In genomic region chr13:106597190-106597589, GRCh38 we compare ENCODE assay signal across 19 cellular contexts. TPM values are rescaled to one million over a fixed set of nuclear protein-coding genes. Genes with fewer than 3 reads are reported as not detected.
A peak's percentile ranks its signal among the peaks of the same experiment; 100 is the strongest.
DNase-seq lines count a peak whose midpoint lies in the region; ATAC-seq and TF ChIP-seq lines count a peak whose summit lies in the region.
"Had no signal": no experiment of that assay in that cellular context is flagged by ENCODE, and none has a peak within 500 bp of the region (broad histone marks: within the 10 kb centered on the region; RNA-seq: fewer than 3 reads in every experiment).

No MANE protein-coding gene starts in this region.

- H3K27ac Mint-ChIP-seq in T-helper 17 cell: no peak overlapping the region
- H3K27ac Mint-ChIP-seq: activated CD4-positive, alpha-beta T cell treated with anti-CD3 and anti-CD28 coated beads for 36 hours; activated naive CD4-positive, alpha-beta T cell treated with anti-CD3 and anti-CD28 coated beads, Interleukin-2, amount 50 U/mL, for 72 hours; activated T-helper 1 cell treated with anti-CD3 and anti-CD28 coated beads, Interleukin-12 subunit alpha, Interleukin-12 subunit beta, Interleukin-2, Interleukin-4 antibody, amounts not matched to agents 30 ng/mL and 10 ng/mL and 1 ng/mL, durations not matched to agents 14 hours and 24 hours and 36 hours; memory B cell; natural killer cell had no signal

- no peak overlapping the region for H3K4me3 Mint-ChIP-seq in T-helper 17 cell
- H3K4me3 Mint-ChIP-seq: activated CD4-positive, alpha-beta T cell treated with anti-CD3 and anti-CD28 coated beads for 36 hours; activated T-helper 1 cell treated with anti-CD3 and anti-CD28 coated beads, Interleukin-12 subunit alpha, Interleukin-12 subunit beta, Interleukin-2, Interleukin-4 antibody, amounts not matched to agents 30 ng/mL and 10 ng/mL and 1 ng/mL, durations not matched to agents 14 hours and 24 hours and 36 hours; memory B cell; natural killer cell had no signal

- H3K27me3 Mint-ChIP-seq in T-helper 17 cell: peaks cover 28% of the 10 kb centered on the region

- H3K4me1 ChIP-seq in psoas muscle: no peaks in the 10 kb centered on the region
- H3K4me1 ChIP-seq: A549 had no signal

- no peak overlapping the region for H3K27ac ChIP-seq in psoas muscle
- H3K27ac ChIP-seq: A549, body of pancreas, C4-2B, coronary artery had no signal

- H3K9me3 ChIP-seq in psoas muscle (no peaks in the 10 kb centered on the region), T-helper 17 cell (ENCODE audit: control insufficient read depth, low read length, poor library complexity, severe bottlenecking) (no peaks in the 10 kb centered on the region)
- H3K9me3 ChIP-seq: A549, body of pancreas had no signal

- intact Hi-C loops in left cardiac atrium (cut with DNase I): no loop called here
- intact Hi-C loops in psoas muscle (cut with DNase I): no loop called here

- ATAC-seq in left cardiac atrium (peak; percentile 75 to 87), psoas muscle (peak in 2 of 4 donors; percentile 43 to 49), T-helper 17 cell (no peak)
- ATAC-seq: A549; activated CD4-positive, alpha-beta T cell treated with anti-CD3 and anti-CD28 coated beads for 36 hours; activated naive CD4-positive, alpha-beta T cell treated with anti-CD3 and anti-CD28 coated beads, Interleukin-2, amount 50 U/mL, for 72 hours; body of pancreas; natural killer cell had no signal

- H3K36me3 ChIP-seq in psoas muscle (ENCODE audit: insufficient read depth in 1 of 2, low read depth in 1 of 2): no peaks in the 10 kb centered on the region

- DNase-seq in ELF-1 (ENCODE audit: low read depth, low spot score) (peak; percentile 14), cardiac fibroblast (ENCODE audit: low read depth in 2 of 2) (peak; percentile 29 to 38), left cardiac atrium (peak; percentile 70), psoas muscle (peak; percentile 63 to 77), globus pallidus (ENCODE audit: low spot score) (no peak), T-helper 17 cell (no peak), DMS53 treated with DMSO at 0.1 percent for 48 hours (lab: John Stamatoyannopoulos, UW; ENCODE audit: unreplicated experiment) (no peak), NK-92 (lab: John Stamatoyannopoulos, UW; ENCODE audit: unreplicated experiment) (no peak)
- DNase-seq: activated CD4-positive, alpha-beta T cell treated with anti-CD3 and anti-CD28 coated beads for 36 hours; natural killer cell; stimulated activated CD4-positive, alpha-beta T cell treated with anti-CD3 and anti-CD28 coated beads, Interleukin-12 subunit alpha, Interleukin-12 subunit beta, amount 100 ng/mL, for 4 hours; substantia nigra had no signal

- peaks cover 12% of the 10 kb centered on the region for H3K4me1 Mint-ChIP-seq in T-helper 17 cell

- TF ChIP-seq CTCF in cardiac fibroblast (IDR thresholded peaks at IDR 0.05; ENCODE audit: low read depth, low read length) (no peak), psoas muscle (IDR thresholded peaks at IDR 0.05) (no peak)

- H3K36me3 Mint-ChIP-seq in T-helper 17 cell (ENCODE audit: low read depth): peaks cover 3% of the 10 kb centered on the region
- H3K36me3 Mint-ChIP-seq: activated naive CD4-positive, alpha-beta T cell treated with anti-CD3 and anti-CD28 coated beads, Interleukin-2, amount 50 U/mL, for 72 hours; natural killer cell had no signal

- no peaks in the 10 kb centered on the region for H3K27me3 ChIP-seq in psoas muscle (ENCODE audit: insufficient read depth in 3 of 3, low read length in 2 of 3)
- H3K27me3 ChIP-seq: body of pancreas had no signal

- H3K4me3 ChIP-seq in cardiac fibroblast (replicated peaks in 1 of 2; ENCODE audit: low read depth in 2 of 2, low read length in 2 of 2) (no peak overlapping the region), psoas muscle (no peak overlapping the region)
- H3K4me3 ChIP-seq: A549, body of pancreas, coronary artery had no signal

- 56 to 60% (median 58%) methylated on average over 5 of the region's 5 CpGs for WGBS in psoas muscle, 3 donors

RNA-seq across cellular contexts. Expression of gene ARGLU1, which starts 29.3 kb away (rescaled TPM):
- 10 to 100 TPM; 35.4 to 39.0 TPM for total RNA-seq in left cardiac atrium
- 10 to 100 TPM; 23.2 to 34.2 (median 27.1) TPM for total RNA-seq in psoas muscle
- 10 to 100 TPM; 23.6 to 43.5 (median 23.8) TPM for polyA plus RNA-seq in psoas muscle
- total RNA-seq in T-helper 17 cell: 100 to 1,000 TPM; 156 to 163 TPM

Comparison
In these comparisons a context has a peak if more than half of its experiments do, and no peak if none do; other contexts are left out.
1. DNase-seq: peak in ELF-1 (single experiment), cardiac fibroblast (2 of 2), left cardiac atrium (single experiment) and psoas muscle (2 of 2); none in globus pallidus (single experiment), T-helper 17 cell (0 of 3), DMS53 treated with DMSO at 0.1 percent for 48 hours (single experiment) and NK-92 (single experiment).